ENCODE assay signal across 9 cellular contexts in the genomic region with DNA sequence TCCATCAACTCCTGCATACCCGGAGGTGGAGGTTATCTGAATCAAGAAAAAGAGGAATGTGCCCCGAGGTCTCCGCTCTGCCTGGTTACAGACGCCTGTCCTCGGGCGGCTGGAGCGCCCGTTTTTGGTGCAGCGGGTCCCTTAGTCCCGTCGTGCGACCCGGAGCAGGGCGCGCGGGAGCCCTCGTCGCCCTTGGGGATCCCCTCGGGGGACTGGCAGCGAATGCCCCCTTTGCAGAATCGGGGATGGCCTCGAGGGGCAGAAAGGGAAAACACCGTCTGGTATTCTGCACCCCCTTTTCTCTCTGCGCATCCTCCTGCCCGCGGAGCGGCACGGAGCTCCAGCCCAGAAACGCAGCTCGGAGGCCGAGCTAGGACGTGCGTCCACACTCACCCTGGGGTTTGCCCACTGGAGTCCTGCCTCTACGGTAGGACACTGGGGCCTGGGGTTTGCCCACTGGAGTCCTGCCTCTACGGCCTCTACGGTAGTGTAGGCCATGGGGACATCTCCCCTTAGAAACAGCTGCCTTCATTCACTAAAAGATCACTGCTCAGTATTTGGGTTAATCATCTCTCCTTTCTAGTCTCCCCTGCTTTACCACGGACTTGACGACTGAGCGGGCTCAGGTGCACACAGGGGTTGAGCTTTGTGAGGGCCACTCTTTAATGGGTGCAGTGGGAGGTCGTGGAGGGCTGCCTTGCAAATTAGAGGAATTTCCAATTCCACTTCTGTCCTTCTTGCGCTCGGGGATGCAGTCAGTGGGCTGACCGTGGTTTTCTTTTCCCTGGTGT. TPM values are rescaled to one million over a fixed set of nuclear protein-coding genes. Genes with fewer than 3 reads are reported as not detected.
DNase-seq lines count a peak whose midpoint lies in the region; ATAC-seq, FAIRE-seq and TF ChIP-seq lines count a peak whose summit lies in the region.
"Had no signal": no experiment of that assay in that cellular context is flagged by ENCODE, and none has a peak within 500 bp of the region (broad histone marks: within the 10 kb centered on the region; RNA-seq: fewer than 3 reads in every experiment).

No MANE protein-coding gene starts in this region.

- no peaks in the 10 kb centered on the region for H3K9me1 ChIP-seq in keratinocyte (ENCODE audit: control insufficient read depth, extremely low read depth, insufficient read depth, low read length)

- H3K27me3 ChIP-seq in HAP-1 (ENCODE audit: low read depth): no peaks in the 10 kb centered on the region
- no peaks in the 10 kb centered on the region for H3K27me3 ChIP-seq in body of pancreas
- no peaks in the 10 kb centered on the region for H3K27me3 ChIP-seq in keratinocyte (ENCODE audit: control insufficient read depth, extremely low read depth, insufficient read depth, low read length)

- DNase-seq in HAP-1 (ENCODE audit: low spot score in 2 of 2) (peak in 1 of 2 experiments; percentile 25), body of pancreas (peak in 1 of 4 donors; percentile 13), keratinocyte (ENCODE audit: low read depth, low spot score) (no peak), KG1 (lab: John Stamatoyannopoulos, UW) (no peak), COR-L47 (lab: John Stamatoyannopoulos, UW) (no peak), NCI-H2196 (lab: John Stamatoyannopoulos, UW; ENCODE audit: unreplicated experiment) (no peak), NCI-H1694 treated with DMSO at 0.1 percent for 48 hours (lab: John Stamatoyannopoulos, UW) (no peak)
- DNase-seq in stimulated activated effector memory CD8-positive, alpha-beta T cell treated with anti-CD3 and anti-CD28 coated beads, Interleukin-12 subunit alpha, Interleukin-12 subunit beta, amount 100 ng/mL, for 72 hours (ENCODE audit: low spot score in 2 of 2): no peak
- DNase-seq: naive B cell had no signal

- H3K9me3 ChIP-seq in HAP-1 (no peaks in the 10 kb centered on the region), body of pancreas (peaks cover 0 to under 1% (median 0%) of the 10 kb centered on the region in 3 donors), keratinocyte (ENCODE audit: control insufficient read depth, low read depth, low read length) (no peaks in the 10 kb centered on the region)

- FAIRE-seq in keratinocyte (lab: Jason Lieb, UNC): no peak

- TF ChIP-seq POLR2A in body of pancreas (IDR thresholded peaks at IDR 0.05): no peak

- WGBS in body of pancreas, 2 donors: 38 to 41% methylated on average over 38 to 42 of the region's 43 CpGs

- no peak for ATAC-seq in body of pancreas
- ATAC-seq in stimulated activated effector memory CD8-positive, alpha-beta T cell treated with anti-CD3 and anti-CD28 coated beads, Interleukin-12 subunit alpha, Interleukin-12 subunit beta, amount 100 ng/mL, for 72 hours: peak; percentile 33

- intact Hi-C loops in body of pancreas (cut with DNase I): no loop called here

- peaks cover 57% of the 10 kb centered on the region for H3K79me2 ChIP-seq in keratinocyte (ENCODE audit: control insufficient read depth, insufficient read depth, low read length)

- TF ChIP-seq CTCF in body of pancreas (IDR thresholded peaks at IDR 0.05) (no peak), keratinocyte (optimal IDR thresholded peaks at IDR 0.05 in 1 of 3, IDR thresholded peaks at IDR 0.05 in 1 of 3, conservative IDR thresholded peaks at IDR 0.05 in 1 of 3; ENCODE audit: extremely low read depth in 1 of 3, insufficient read depth in 2 of 3, low read length in 3 of 3) (no peak)

- H3K4me3 ChIP-seq in HAP-1 (peak overlapping the region; percentile 85), body of pancreas (peak overlapping the region; percentile 57 to 89), keratinocyte (ENCODE audit: control insufficient read depth in 2 of 3, extremely low read depth in 1 of 3, insufficient read depth in 2 of 3, low read depth in 1 of 3, low read length in 3 of 3) (peak overlapping the region; percentile 70 to 91 (median 79))

- dilution Hi-C loops in keratinocyte (cut with MboI; ENCODE audit: extremely low pct_ligation_motif_present, low sequenced_read_pairs): no loop called here

- no peaks in the 10 kb centered on the region for H3K9me3 Mint-ChIP-seq in stimulated activated effector memory CD8-positive, alpha-beta T cell treated with anti-CD3 and anti-CD28 coated beads, Interleukin-12 subunit alpha, Interleukin-12 subunit beta, amount 100 ng/mL, for 72 hours

- H3K27ac Mint-ChIP-seq in stimulated activated effector memory CD8-positive, alpha-beta T cell treated with anti-CD3 and anti-CD28 coated beads, Interleukin-12 subunit alpha, Interleukin-12 subunit beta, amount 100 ng/mL, for 72 hours: no peak overlapping the region
- H3K27ac Mint-ChIP-seq: naive B cell had no signal

- H3K4me3 Mint-ChIP-seq in stimulated activated effector memory CD8-positive, alpha-beta T cell treated with anti-CD3 and anti-CD28 coated beads, Interleukin-12 subunit alpha, Interleukin-12 subunit beta, amount 100 ng/mL, for 72 hours: no peak overlapping the region

- no peak overlapping the region for H2AFZ ChIP-seq in keratinocyte (ENCODE audit: control insufficient read depth, low read length)

- H3K27ac ChIP-seq in body of pancreas (peak overlapping the region in 1 of 4 donors; percentile 8), keratinocyte (ENCODE audit: control insufficient read depth, insufficient read depth, low read length) (no peak overlapping the region)

- H3K4me1 ChIP-seq in HAP-1: peaks cover 4% of the 10 kb centered on the region; the same call in 1 of the 2 replicates
- peaks cover 26% of the 10 kb centered on the region for H3K4me1 ChIP-seq in body of pancreas
- H3K4me1 ChIP-seq in keratinocyte (ENCODE audit: control insufficient read depth, extremely low read depth, insufficient read depth, low read length): peaks cover 11% of the 10 kb centered on the region

- in situ Hi-C loops in HAP-1 (cut with MboI; ENCODE audit: low sequenced_read_pairs): loop anchor here (10.0 kb wide), 1 partner anchor 121 kb away; no protein-coding TSS in a partner anchor

- peak overlapping the region; percentile 73 for H3K4me2 ChIP-seq in keratinocyte (ENCODE audit: control insufficient read depth, extremely low read depth, insufficient read depth, low read depth, low read length)

- H3K36me3 Mint-ChIP-seq in stimulated activated effector memory CD8-positive, alpha-beta T cell treated with anti-CD3 and anti-CD28 coated beads, Interleukin-12 subunit alpha, Interleukin-12 subunit beta, amount 100 ng/mL, for 72 hours: no peaks in the 10 kb centered on the region

- H3K4me1 Mint-ChIP-seq in stimulated activated effector memory CD8-positive, alpha-beta T cell treated with anti-CD3 and anti-CD28 coated beads, Interleukin-12 subunit alpha, Interleukin-12 subunit beta, amount 100 ng/mL, for 72 hours: no peaks in the 10 kb centered on the region

- H3K36me3 ChIP-seq in HAP-1 (replicated peaks): peaks cover 4% of the 10 kb centered on the region; the same call in 1 of the 2 replicates
- no peaks in the 10 kb centered on the region for H3K36me3 ChIP-seq in body of pancreas (replicated peaks in 1 of 2; ENCODE audit: insufficient read depth in 1 of 2, low read depth in 2 of 2)
- no peaks in the 10 kb centered on the region for H3K36me3 ChIP-seq in keratinocyte (ENCODE audit: control insufficient read depth in 2 of 2, extremely low read depth in 1 of 2, insufficient read depth in 2 of 2, low read length in 2 of 2)

- H3K9ac ChIP-seq in keratinocyte (ENCODE audit: control insufficient read depth, extremely low read depth, insufficient read depth, low read length): peak overlapping the region; percentile 88

- peaks cover 3% of the 10 kb centered on the region for H4K20me1 ChIP-seq in keratinocyte (ENCODE audit: control insufficient read depth, extremely low read depth, insufficient read depth, low read length)

RNA-seq across cellular contexts. Expression of gene PTPRG, which starts 2.4 kb away (rescaled TPM):
- 10 to 100 TPM; 23.9 to 31.6 TPM for total RNA-seq in body of pancreas
- 10.0 to 17.7 TPM (median 12.1 TPM) in 3 replicates for polyA plus RNA-seq in keratinocyte
- 6.6 TPM for polyA plus RNA-seq in keratinocyte (2011; ENCODE audit: low read depth)
- polyA plus RNA-seq in keratinocyte (2011; cell fraction: cytosol; rRNA removed): 3.3 and 6.6 TPM in 2 replicates
- 25.3 and 25.7 TPM in 2 replicates for polyA plus RNA-seq in keratinocyte (2011; cell fraction: nucleus; rRNA removed)
- 4.6 and 15.9 TPM in 2 replicates for polyA plus RNA-seq in keratinocyte (2012; ENCODE audit: low replicate concordance)
- 32.9 to 58.1 TPM (median 52.0 TPM) in 3 replicates for polyA minus RNA-seq in keratinocyte
- polyA minus RNA-seq in keratinocyte (2011; cell fraction: cytosol; rRNA and poly(A)+ RNA removed): 20.0 TPM
- polyA minus RNA-seq in keratinocyte (2011; cell fraction: nucleus; rRNA and poly(A)+ RNA removed): 87.3 and 142 TPM in 2 replicates
